In genomic region chrX:9467751-9468150, GRCh38 we compare ENCODE assay signal across 14 cellular contexts. TPM values are rescaled to one million over a fixed set of nuclear protein-coding genes. Genes with fewer than 3 reads are reported as not detected.
A peak's percentile ranks its signal among the peaks of the same experiment; 100 is the strongest.
DNase-seq lines count a peak whose midpoint lies in the region; ATAC-seq lines count a peak whose summit lies in the region.
"Had no signal": no experiment of that assay in that cellular context is flagged by ENCODE, and none has a peak within 500 bp of the region (broad histone marks: within the 10 kb centered on the region; RNA-seq: fewer than 3 reads in every experiment).

No MANE protein-coding gene starts in this region.

- peaks cover 23% of the 10 kb centered on the region for H3K4me1 Mint-ChIP-seq in activated CD4-positive, alpha-beta T cell treated with anti-CD3 and anti-CD28 coated beads, Interleukin-2, amount 10 ng/mL, durations not matched to agents 24 days and 14 days
- peaks cover 33% of the 10 kb centered on the region for H3K4me1 Mint-ChIP-seq in activated CD4-positive, alpha-beta T cell treated with anti-CD3 and anti-CD28 coated beads for 36 hours
- H3K4me1 Mint-ChIP-seq in activated T-helper 17 cell treated with anti-CD3 and anti-CD28 coated beads, Interleukin-2, amount 50 U/mL, for 72 hours = peaks cover 8% of the 10 kb centered on the region
- H3K4me1 Mint-ChIP-seq in stimulated activated effector memory CD8-positive, alpha-beta T cell treated with anti-CD3 and anti-CD28 coated beads, Interleukin-12 subunit alpha, Interleukin-12 subunit beta, amount 100 ng/mL, for 72 hours = peaks cover 20% of the 10 kb centered on the region

- peaks cover 3% of the 10 kb centered on the region for H3K27me3 Mint-ChIP-seq in activated CD4-positive, alpha-beta T cell treated with anti-CD3 and anti-CD28 coated beads, Interleukin-2, amount 10 ng/mL, durations not matched to agents 24 days and 14 days
- no peaks in the 10 kb centered on the region for H3K27me3 Mint-ChIP-seq in activated CD4-positive, alpha-beta T cell treated with anti-CD3 and anti-CD28 coated beads for 36 hours
- no peaks in the 10 kb centered on the region for H3K27me3 Mint-ChIP-seq in activated T-helper 17 cell treated with anti-CD3 and anti-CD28 coated beads, Interleukin-2, amount 50 U/mL, for 72 hours

- H3K36me3 Mint-ChIP-seq in activated CD4-positive, alpha-beta T cell treated with anti-CD3 and anti-CD28 coated beads, Interleukin-2, amount 10 ng/mL, durations not matched to agents 24 days and 14 days (ENCODE audit: low read depth) = peaks cover 20% of the 10 kb centered on the region
- peaks cover 16% of the 10 kb centered on the region for H3K36me3 Mint-ChIP-seq in activated CD4-positive, alpha-beta T cell treated with anti-CD3 and anti-CD28 coated beads for 36 hours (ENCODE audit: low read depth)
- peaks cover 36% of the 10 kb centered on the region for H3K36me3 Mint-ChIP-seq in activated T-helper 17 cell treated with anti-CD3 and anti-CD28 coated beads, Interleukin-2, amount 50 U/mL, for 72 hours (ENCODE audit: low read depth)
- H3K36me3 Mint-ChIP-seq in stimulated activated effector memory CD8-positive, alpha-beta T cell treated with anti-CD3 and anti-CD28 coated beads, Interleukin-12 subunit alpha, Interleukin-12 subunit beta, amount 100 ng/mL, for 72 hours = peaks cover 36% of the 10 kb centered on the region

- DNase-seq in activated CD4-positive, alpha-beta T cell treated with anti-CD3 and anti-CD28 coated beads, Interleukin-2, amount 10 ng/mL, durations not matched to agents 24 days and 14 days = no peak
- no peak for DNase-seq in activated CD4-positive, alpha-beta T cell treated with anti-CD3 and anti-CD28 coated beads for 36 hours
- DNase-seq in hepatic stellate cell (ENCODE audit: low spot score) = peak; percentile 26
- DNase-seq in stimulated activated effector memory CD8-positive, alpha-beta T cell treated with anti-CD3 and anti-CD28 coated beads, Interleukin-12 subunit alpha, Interleukin-12 subunit beta, amount 100 ng/mL, for 72 hours (ENCODE audit: low spot score in 2 of 2) = no peak
- no peak for DNase-seq in activated gamma-delta T cell (lab: John Stamatoyannopoulos, UW)
- DNase-seq: NCI-H1436 treated with DMSO at 0.1 percent for 48 hours, NCI-H774, SHP77, small intestine, transverse colon had no signal

- POLR2A ChIA-PET in activated CD4-positive, alpha-beta T cell treated with anti-CD3 and anti-CD28 coated beads for 36 hours (lab: Charles Lee) = no interaction called here

- intact Hi-C loops in activated CD4-positive, alpha-beta T cell treated with anti-CD3 and anti-CD28 coated beads, Interleukin-2, amount 10 ng/mL, durations not matched to agents 24 days and 14 days (cut with micrococcal nuclease) = loop anchor here (10.0 kb wide), 1 partner anchor 237 kb away; no protein-coding TSS in a partner anchor
- intact Hi-C loops in activated CD4-positive, alpha-beta T cell treated with anti-CD3 and anti-CD28 coated beads for 36 hours (cut with DNase I, micrococcal nuclease) = loop anchor here (5.0 to 10.0 kb wide), 3 partner anchors 303 to 550 kb away; no protein-coding TSS in a partner anchor

- ATAC-seq in activated CD4-positive, alpha-beta T cell treated with anti-CD3 and anti-CD28 coated beads for 36 hours = no peak
- no peak for ATAC-seq in activated T-helper 17 cell treated with anti-CD3 and anti-CD28 coated beads, Interleukin-2, amount 50 U/mL, for 72 hours (replicated peaks)
- ATAC-seq in stimulated activated effector memory CD8-positive, alpha-beta T cell treated with anti-CD3 and anti-CD28 coated beads, Interleukin-12 subunit alpha, Interleukin-12 subunit beta, amount 100 ng/mL, for 72 hours = no peak
- ATAC-seq in HG03139 (IDR thresholded peaks at IDR 0.05; ENCODE audit: unreplicated experiment) (no peak), HG03432 (IDR thresholded peaks at IDR 0.05; ENCODE audit: unreplicated experiment) (no peak)
- ATAC-seq: esophagus mucosa had no signal

- CTCF ChIA-PET in activated CD4-positive, alpha-beta T cell treated with anti-CD3 and anti-CD28 coated beads for 36 hours (lab: Charles Lee) = no interaction called here

- H3K27ac Mint-ChIP-seq in activated CD4-positive, alpha-beta T cell treated with anti-CD3 and anti-CD28 coated beads, Interleukin-2, amount 10 ng/mL, durations not matched to agents 24 days and 14 days = peak overlapping the region; percentile 71
- H3K27ac Mint-ChIP-seq in activated CD4-positive, alpha-beta T cell treated with anti-CD3 and anti-CD28 coated beads for 36 hours = no peak overlapping the region
- no peak overlapping the region for H3K27ac Mint-ChIP-seq in activated T-helper 17 cell treated with anti-CD3 and anti-CD28 coated beads, Interleukin-2, amount 50 U/mL, for 72 hours
- H3K27ac Mint-ChIP-seq in stimulated activated effector memory CD8-positive, alpha-beta T cell treated with anti-CD3 and anti-CD28 coated beads, Interleukin-12 subunit alpha, Interleukin-12 subunit beta, amount 100 ng/mL, for 72 hours = no peak overlapping the region

- H3K9me3 Mint-ChIP-seq in activated CD4-positive, alpha-beta T cell treated with anti-CD3 and anti-CD28 coated beads, Interleukin-2, amount 10 ng/mL, durations not matched to agents 24 days and 14 days = no peaks in the 10 kb centered on the region
- no peaks in the 10 kb centered on the region for H3K9me3 Mint-ChIP-seq in activated CD4-positive, alpha-beta T cell treated with anti-CD3 and anti-CD28 coated beads for 36 hours (ENCODE audit: low read depth)
- H3K9me3 Mint-ChIP-seq in activated T-helper 17 cell treated with anti-CD3 and anti-CD28 coated beads, Interleukin-2, amount 50 U/mL, for 72 hours = no peaks in the 10 kb centered on the region
- H3K9me3 Mint-ChIP-seq in stimulated activated effector memory CD8-positive, alpha-beta T cell treated with anti-CD3 and anti-CD28 coated beads, Interleukin-12 subunit alpha, Interleukin-12 subunit beta, amount 100 ng/mL, for 72 hours = no peaks in the 10 kb centered on the region

- peak overlapping the region; percentile 85 for H3K4me3 Mint-ChIP-seq in activated CD4-positive, alpha-beta T cell treated with anti-CD3 and anti-CD28 coated beads, Interleukin-2, amount 10 ng/mL, durations not matched to agents 24 days and 14 days
- H3K4me3 Mint-ChIP-seq in activated CD4-positive, alpha-beta T cell treated with anti-CD3 and anti-CD28 coated beads for 36 hours = no peak overlapping the region
- peak overlapping the region; percentile 17 for H3K4me3 Mint-ChIP-seq in activated T-helper 17 cell treated with anti-CD3 and anti-CD28 coated beads, Interleukin-2, amount 50 U/mL, for 72 hours
- peak overlapping the region; percentile 56 for H3K4me3 Mint-ChIP-seq in stimulated activated effector memory CD8-positive, alpha-beta T cell treated with anti-CD3 and anti-CD28 coated beads, Interleukin-12 subunit alpha, Interleukin-12 subunit beta, amount 100 ng/mL, for 72 hours

RNA-seq across cellular contexts. Expression of gene TBL1X, which starts 2.9 kb away (rescaled TPM):
- total RNA-seq in activated CD4-positive, alpha-beta T cell treated with anti-CD3 and anti-CD28 coated beads, Interleukin-2, amount 10 ng/mL, durations not matched to agents 24 days and 14 days = 20.0 and 25.5 TPM in 2 replicates
- total RNA-seq in activated CD4-positive, alpha-beta T cell treated with anti-CD3 and anti-CD28 coated beads for 36 hours = 10 to 100 TPM; 21.2 to 24.2 TPM
- total RNA-seq in activated T-helper 17 cell treated with anti-CD3 and anti-CD28 coated beads, Interleukin-2, amount 50 U/mL, for 72 hours = 10 to 100 TPM in 1 of 2 donors, 1 to 10 TPM in 1; 8.0 to 18.6 TPM
